Comparison of ENCODE assay signal across 1 cellular context in genomic region chr2:144470334-144470733, GRCh38.
TF ChIP-seq lines count a peak whose summit lies in the region.

No MANE protein-coding gene starts in this region.

TF ChIP-seq in HEK293, 187 proteins besides CTCF, POLR2A, EP300 and RAD21 (continued from another document):
- no peak for TF ChIP-seq ZNF398 (tag by site-specific recombination; IDR thresholded peaks at IDR 0.05)
- TF ChIP-seq ATF2 (tag by site-specific recombination; IDR thresholded peaks at IDR 0.05; ENCODE audit: low read depth), result peak; percentile 82
- TF ChIP-seq ZNF433 (tag by site-specific recombination; IDR thresholded peaks at IDR 0.05; ENCODE audit: low read depth), result no peak
- peak; percentile 70 for TF ChIP-seq TCF7L2 (IDR thresholded peaks at IDR 0.05; ENCODE audit: borderline replicate concordance, low read depth, low read length)
- TF ChIP-seq ZNF843 (tag by site-specific recombination; IDR thresholded peaks at IDR 0.05), result peak; percentile 72; the same call in 1 of the 2 replicates
- TF ChIP-seq SP2 (tag by site-specific recombination; IDR thresholded peaks at IDR 0.05), result no peak
- no peak for TF ChIP-seq ZNF626 (tag by site-specific recombination; IDR thresholded peaks at IDR 0.05)
- peak; percentile 19; the same call in 1 of the 2 replicates for TF ChIP-seq ZNF335 (tag by site-specific recombination; conservative IDR thresholded peaks at IDR 0.05)
- no peak for TF ChIP-seq ZNF18 (tag by site-specific recombination; IDR thresholded peaks at IDR 0.05)
- peak; percentile 23; the same call in 1 of the 2 replicates for TF ChIP-seq ZNF341 (tag by site-specific recombination; IDR thresholded peaks at IDR 0.05; ENCODE audit: low read depth)
- TF ChIP-seq ZNF548 (tag by site-specific recombination; IDR thresholded peaks at IDR 0.05), result no peak
- no peak for TF ChIP-seq PRDM10 (tag by site-specific recombination; IDR thresholded peaks at IDR 0.05)
